Comparison of ENCODE assay signal across 7 cellular contexts in genomic region chr1:28233264-28233606, GRCh38. TPM values are rescaled to one million over a fixed set of nuclear protein-coding genes. Genes with fewer than 3 reads are reported as not detected.
DNase-seq lines count a peak whose midpoint lies in the region; ATAC-seq and FAIRE-seq lines count a peak whose summit lies in the region.

No MANE protein-coding gene starts in this region.

- H3K4me1 ChIP-seq in HUES6 (ENCODE audit: control insufficient read depth, insufficient read depth, low read length) (peaks cover 5% of the 10 kb centered on the region; the same call in 1 of the 2 replicates), iPS-18a (ENCODE audit: control insufficient read depth, low read depth, low read length) (peaks cover 6% of the 10 kb centered on the region)

- H3K9me3 ChIP-seq in HUES6 (ENCODE audit: control insufficient read depth, insufficient read depth, low read depth, low read length): no peaks in the 10 kb centered on the region
- H3K9me3 ChIP-seq in iPS-18a (ENCODE audit: control insufficient read depth, low read depth, low read length): no peaks in the 10 kb centered on the region

- peaks cover 26% of the 10 kb centered on the region for H3K4me1 Mint-ChIP-seq in activated CD4-positive, alpha-beta memory T cell treated with anti-CD3 and anti-CD28 coated beads, Interleukin-2, amount 10 ng/mL, durations not matched to agents 7 days and 5 days
- peaks cover 33% of the 10 kb centered on the region for H3K4me1 Mint-ChIP-seq in stimulated activated memory B cell treated with anti-CD40 and anti-IgM and Interleukin-4, amounts not matched to agents 10 μg/mL and 1 μg/mL and 100 μg/mL, for 72 hours

- H3K36me3 ChIP-seq in HUES6 (ENCODE audit: control insufficient read depth, insufficient read depth, low read length): peaks cover 32% of the 10 kb centered on the region
- H3K36me3 ChIP-seq in iPS-18a (ENCODE audit: control insufficient read depth, low read depth, low read length): peaks cover 27% of the 10 kb centered on the region

- H3K27ac ChIP-seq in HUES6 (ENCODE audit: low read depth, low read length) (no peak overlapping the region), iPS-18a (ENCODE audit: low read length) (no peak overlapping the region)

- CTCF ChIA-PET in activated CD4-positive, alpha-beta memory T cell treated with anti-CD3 and anti-CD28 coated beads, Interleukin-2, amount 10 ng/mL, durations not matched to agents 7 days and 5 days (lab: Charles Lee): interaction anchor here (6.9 kb wide), 1 partner anchor 15 kb away, joined by 77 read pairs; no protein-coding TSS in a partner anchor

- POLR2A ChIA-PET in activated CD4-positive, alpha-beta memory T cell treated with anti-CD3 and anti-CD28 coated beads, Interleukin-2, amount 10 ng/mL, durations not matched to agents 7 days and 5 days (lab: Charles Lee): interaction anchor here (0.6 kb wide), 1 partner anchor 200 kb away, joined by 4 read pairs; no protein-coding TSS in a partner anchor

- no peak for FAIRE-seq in RCC 7860 (lab: Jason Lieb, UNC)

- no peak overlapping the region for H3K27ac Mint-ChIP-seq in activated CD4-positive, alpha-beta memory T cell treated with anti-CD3 and anti-CD28 coated beads, Interleukin-2, amount 10 ng/mL, durations not matched to agents 7 days and 5 days
- H3K27ac Mint-ChIP-seq in stimulated activated memory B cell treated with anti-CD40 and anti-IgM and Interleukin-4, amounts not matched to agents 10 μg/mL and 1 μg/mL and 100 μg/mL, for 72 hours: peak overlapping the region; percentile 95

- no peaks in the 10 kb centered on the region for H3K27me3 ChIP-seq in HUES6 (ENCODE audit: control insufficient read depth, insufficient read depth, low read length)
- no peaks in the 10 kb centered on the region for H3K27me3 ChIP-seq in iPS-18a (ENCODE audit: control insufficient read depth, insufficient read depth, low read length)

- peak overlapping the region; percentile 14 for H3K4me3 Mint-ChIP-seq in activated CD4-positive, alpha-beta memory T cell treated with anti-CD3 and anti-CD28 coated beads, Interleukin-2, amount 10 ng/mL, durations not matched to agents 7 days and 5 days
- H3K4me3 Mint-ChIP-seq in stimulated activated memory B cell treated with anti-CD40 and anti-IgM and Interleukin-4, amounts not matched to agents 10 μg/mL and 1 μg/mL and 100 μg/mL, for 72 hours: peak overlapping the region; percentile 39

- peaks cover 10% of the 10 kb centered on the region for H3K36me3 Mint-ChIP-seq in activated CD4-positive, alpha-beta memory T cell treated with anti-CD3 and anti-CD28 coated beads, Interleukin-2, amount 10 ng/mL, durations not matched to agents 7 days and 5 days (ENCODE audit: low read depth)
- H3K36me3 Mint-ChIP-seq in stimulated activated memory B cell treated with anti-CD40 and anti-IgM and Interleukin-4, amounts not matched to agents 10 μg/mL and 1 μg/mL and 100 μg/mL, for 72 hours: peaks cover 9% of the 10 kb centered on the region

- no peak overlapping the region for H3K9ac ChIP-seq in HUES6 (ENCODE audit: low read length)
- H3K9ac ChIP-seq in iPS-18a (ENCODE audit: low read length): peak overlapping the region; percentile 96

- DNase-seq in activated CD4-positive, alpha-beta memory T cell treated with anti-CD3 and anti-CD28 coated beads, Interleukin-2, amount 10 ng/mL, durations not matched to agents 7 days and 5 days: no peak
- DNase-seq in NCI-H1048 (lab: John Stamatoyannopoulos, UW) (no peak), RCC 7860 (ENCODE audit: low spot score) (no peak)

- no peaks in the 10 kb centered on the region for H3K27me3 Mint-ChIP-seq in activated CD4-positive, alpha-beta memory T cell treated with anti-CD3 and anti-CD28 coated beads, Interleukin-2, amount 10 ng/mL, durations not matched to agents 7 days and 5 days
- no peaks in the 10 kb centered on the region for H3K27me3 Mint-ChIP-seq in stimulated activated memory B cell treated with anti-CD40 and anti-IgM and Interleukin-4, amounts not matched to agents 10 μg/mL and 1 μg/mL and 100 μg/mL, for 72 hours

- H3K4me3 ChIP-seq in HUES6 (ENCODE audit: low read depth, low read length) (peak overlapping the region; percentile 100; the same call in 1 of the 2 replicates), iPS-18a (ENCODE audit: low read length) (peak overlapping the region; percentile 82)

- no peaks in the 10 kb centered on the region for H3K9me3 Mint-ChIP-seq in activated CD4-positive, alpha-beta memory T cell treated with anti-CD3 and anti-CD28 coated beads, Interleukin-2, amount 10 ng/mL, durations not matched to agents 7 days and 5 days
- H3K9me3 Mint-ChIP-seq in stimulated activated memory B cell treated with anti-CD40 and anti-IgM and Interleukin-4, amounts not matched to agents 10 μg/mL and 1 μg/mL and 100 μg/mL, for 72 hours: no peaks in the 10 kb centered on the region

- no peak for ATAC-seq in stimulated activated memory B cell treated with anti-CD40 and anti-IgM and Interleukin-4, amounts not matched to agents 10 μg/mL and 1 μg/mL and 100 μg/mL, for 72 hours
- ATAC-seq in GM18858 (IDR thresholded peaks at IDR 0.05; ENCODE audit: unreplicated experiment): no peak

RNA-seq across cellular contexts. Expression of gene DNAJC8, which starts 0.4 kb away (rescaled TPM):
- total RNA-seq in activated CD4-positive, alpha-beta memory T cell treated with anti-CD3 and anti-CD28 coated beads, Interleukin-2, amount 10 ng/mL, durations not matched to agents 7 days and 5 days: 100 to 1,000 TPM; 100 to 104 TPM

RNA-seq across cellular contexts. Expression of gene ATP5IF1, which starts 2.7 kb away (rescaled TPM):
- total RNA-seq in activated CD4-positive, alpha-beta memory T cell treated with anti-CD3 and anti-CD28 coated beads, Interleukin-2, amount 10 ng/mL, durations not matched to agents 7 days and 5 days: 100 to 1,000 TPM; 178 TPM

RNA-seq across cellular contexts. Expression of gene SESN2, which starts 26.1 kb away (rescaled TPM):
- total RNA-seq in activated CD4-positive, alpha-beta memory T cell treated with anti-CD3 and anti-CD28 coated beads, Interleukin-2, amount 10 ng/mL, durations not matched to agents 7 days and 5 days: 10 to 100 TPM; 22.8 to 23.9 TPM

RNA-seq across cellular contexts. Expression of gene PTAFR, which starts 56.7 kb away (rescaled TPM):
- under 1 TPM; 0.23 to 0.38 TPM for total RNA-seq in activated CD4-positive, alpha-beta memory T cell treated with anti-CD3 and anti-CD28 coated beads, Interleukin-2, amount 10 ng/mL, durations not matched to agents 7 days and 5 days
